Comparison of ENCODE assay signal across 22 cellular contexts in genomic region chr10:122500726-122501125, GRCh38. TPM values are rescaled to one million over a fixed set of nuclear protein-coding genes. Genes with fewer than 3 reads are reported as not detected.
DNase-seq lines count a peak whose midpoint lies in the region; ATAC-seq and TF ChIP-seq lines count a peak whose summit lies in the region.
"Had no signal": no experiment of that assay in that cellular context is flagged by ENCODE, and none has a peak within 500 bp of the region (broad histone marks: within the 10 kb centered on the region; RNA-seq: fewer than 3 reads in every experiment).

No MANE protein-coding gene starts in this region.

- ATAC-seq in Right ventricle myocardium superior (ENCODE audit: poor library complexity): no peak
- no peak for ATAC-seq in GM21737 (IDR thresholded peaks at IDR 0.05; ENCODE audit: unreplicated experiment)
- ATAC-seq: HepG2, PC-3 had no signal

- DNase-seq in Right ventricle myocardium superior (peak; percentile 26), right atrium auricular region (ENCODE audit: low spot score) (no peak), stomach (no peak), WERI-Rb-1 (no peak), NCI-H1105 treated with DMSO at 0.1 percent for 48 hours (lab: John Stamatoyannopoulos, UW) (no peak)
- no peak for DNase-seq in central memory CD4-positive, alpha-beta T cell
- DNase-seq: 8988T; CD8-positive, alpha-beta memory T cell; HFFc6; KG1; NCI-H146; NCI-H2081 treated with DMSO at 0.1 percent for 48 hours; NCI-H510A; NCI-H82; PC-3 had no signal

- H3K4me3 ChIP-seq in right atrium auricular region (no peak overlapping the region), stomach (no peak overlapping the region), WERI-Rb-1 (ENCODE audit: low read depth, low read length) (no peak overlapping the region)
- H3K4me3 ChIP-seq: BLaER1 had no signal

- peaks cover 0 to 44% of the 10 kb centered on the region in 2 donors for H3K4me1 ChIP-seq in right atrium auricular region
- peaks cover 11 to 50% (median 29%) of the 10 kb centered on the region in 4 donors for H3K4me1 ChIP-seq in stomach

- TF ChIP-seq EP300 in stomach (IDR thresholded peaks at IDR 0.05): no peak

- H3K36me3 ChIP-seq in right atrium auricular region (no peaks in the 10 kb centered on the region), stomach (no peaks in the 10 kb centered on the region), WERI-Rb-1 (no peaks in the 10 kb centered on the region)
- H3K36me3 ChIP-seq: BLaER1 had no signal

- no peaks in the 10 kb centered on the region for H3K27me3 ChIP-seq in right atrium auricular region
- no peaks in the 10 kb centered on the region for H3K27me3 ChIP-seq in layer of hippocampus (ENCODE audit: control insufficient read depth, insufficient read depth, low read length)
- H3K27me3 ChIP-seq in stomach: no peaks in the 10 kb centered on the region
- no peaks in the 10 kb centered on the region for H3K27me3 ChIP-seq in WERI-Rb-1 (ENCODE audit: insufficient read depth, low read depth, severe bottlenecking)
- H3K27me3 ChIP-seq: BLaER1 had no signal

- no peaks in the 10 kb centered on the region for H3K9me3 ChIP-seq in right atrium auricular region
- H3K9me3 ChIP-seq in stomach: no peaks in the 10 kb centered on the region
- no peaks in the 10 kb centered on the region for H3K9me3 ChIP-seq in WERI-Rb-1 (ENCODE audit: severe bottlenecking)
- H3K9me3 ChIP-seq: BLaER1 had no signal

- WGBS in stomach, 5 donors: 89 to 92% (median 89%) methylated on average over 6 of the region's 6 CpGs; no CpG with 5 or more reads in 1 of the 5 donors

- intact Hi-C loops in Right ventricle myocardium superior (cut with DNase I) (no loop called here), stomach (cut with DNase I; ENCODE audit: low total_unique reads) (no loop called here)

- H3K27ac ChIP-seq in right atrium auricular region (no peak overlapping the region), layer of hippocampus (ENCODE audit: low read depth, low read length) (peak overlapping the region; percentile 73), stomach (peak overlapping the region in 3 of 5 donors; percentile 16 to 80 (median 56)), WERI-Rb-1 (no peak overlapping the region)
- H3K27ac ChIP-seq: BLaER1 had no signal

- TF ChIP-seq CTCF in right atrium auricular region (IDR thresholded peaks at IDR 0.05): no peak
- TF ChIP-seq CTCF in stomach (IDR thresholded peaks at IDR 0.05): no peak
- TF ChIP-seq CTCF in WERI-Rb-1 (IDR thresholded peaks at IDR 0.05; ENCODE audit: low read depth, low read length): no peak

- TF ChIP-seq POLR2A in stomach (IDR thresholded peaks at IDR 0.05): no peak

RNA-seq across cellular contexts. Expression of gene HTRA1, which starts 39.4 kb away (rescaled TPM):
- 40.9 TPM for total RNA-seq in Right ventricle myocardium superior
- total RNA-seq in right atrium auricular region: 10 to 100 TPM; 76.3 to 78.3 TPM
- 10 to 100 TPM; 45.9 to 81.2 (median 69.5) TPM for total RNA-seq in stomach
- 10 to 100 TPM; 26.3 to 31.5 (median 27.0) TPM for polyA plus RNA-seq in stomach

RNA-seq across cellular contexts. Expression of gene ARMS2, which starts 46.3 kb away (rescaled TPM):
- total RNA-seq in Right ventricle myocardium superior: not detected
- not detected for total RNA-seq in right atrium auricular region
- total RNA-seq in stomach: not detected
- polyA plus RNA-seq in stomach: not detected
- total RNA-seq: CD8-positive, alpha-beta memory T cell; Daoy; H4; HepG2; HFFc6; M059J; PC-3 had no signal
- polyA plus RNA-seq: CD8-positive, alpha-beta memory T cell; HepG2 had no signal

RNA-seq across cellular contexts. Expression of gene DMBT1, which starts 59.8 kb away (rescaled TPM):
- not detected for total RNA-seq in Right ventricle myocardium superior
- under 1 TPM in 1 of 2 donors, not detected in 1; 0.08 TPM for total RNA-seq in right atrium auricular region
- 10 to 100 TPM in 3 of 5 donors, 1 to 10 TPM in 1, not detected in 1; 4.1 to 81.1 (median 13.3) TPM for total RNA-seq in stomach
- under 1 TPM; 0.19 to 0.90 (median 0.31) TPM for polyA plus RNA-seq in stomach
- total RNA-seq: CD8-positive, alpha-beta memory T cell; H4; HepG2 had no signal
- polyA plus RNA-seq: CD8-positive, alpha-beta memory T cell; HepG2 had no signal

Comparison
In these comparisons a context has a peak if more than half of its experiments do, and no peak if none do; other contexts are left out.
1. H3K27ac ChIP-seq: peak in layer of hippocampus (single experiment) and stomach (3 of 5); none in right atrium auricular region (0 of 2) and WERI-Rb-1 (single experiment).